In genomic region chr21:35206141-35207125, GRCh38 we compare ENCODE assay signal across 8 cellular contexts.
A peak's percentile ranks its signal among the peaks of the same experiment; 100 is the strongest.
DNase-seq lines count a peak whose midpoint lies in the region; ATAC-seq and TF ChIP-seq lines count a peak whose summit lies in the region.

No MANE protein-coding gene starts in this region.

- TF ChIP-seq CTCF in heart right ventricle (IDR thresholded peaks at IDR 0.05) (no peak), left lung (IDR thresholded peaks at IDR 0.05) (no peak), upper lobe of right lung (IDR thresholded peaks at IDR 0.05) (no peak)

- no peak for DNase-seq in heart right ventricle
- no peak for DNase-seq in cardiac septum (ENCODE audit: low spot score)
- peak; percentile 56 for DNase-seq in SW480 (ENCODE audit: low spot score)
- DNase-seq in left lung, result no peak
- no peak for DNase-seq in upper lobe of right lung
- no peak for DNase-seq in GF-D8 (lab: John Stamatoyannopoulos, UW)

- H3K4me1 ChIP-seq in heart right ventricle (peaks cover 6 to 71% (median 42%) of the 10 kb centered on the region in 9 donors), left lung (peaks cover 15% of the 10 kb centered on the region in 2 donors), upper lobe of right lung (peaks cover 7% of the 10 kb centered on the region)

- WGBS in heart right ventricle, 2 donors, result 54 to 58% methylated on average over 11 of the region's 11 CpGs

- intact Hi-C loops in heart right ventricle (cut with DNase I), result loop anchor here in 2 of 10 donors (5.0 to 10.0 kb wide), 2 partner anchors 312 to 319 kb away; no protein-coding TSS in a partner anchor
- intact Hi-C loops in cardiac septum (cut with DNase I), result loop anchor here (5.0 to 10.0 kb wide), 7 partner anchors 102 to 728 kb away; no protein-coding TSS in a partner anchor
- intact Hi-C loops in left lung (cut with DNase I), result no loop called here
- intact Hi-C loops in upper lobe of right lung (cut with DNase I), result no loop called here

- no peak overlapping the region for H3K4me3 ChIP-seq in heart right ventricle
- no peak overlapping the region for H3K4me3 ChIP-seq in left lung
- H3K4me3 ChIP-seq in upper lobe of right lung, result no peak overlapping the region

- ATAC-seq in heart right ventricle, result peak in 1 of 8 donors; percentile 17
- ATAC-seq in left lung, result peak; percentile 28
- peak; percentile 38 for ATAC-seq in upper lobe of right lung
- no peak for ATAC-seq in HG03175 (IDR thresholded peaks at IDR 0.05; ENCODE audit: unreplicated experiment)
- no peak for ATAC-seq in HG02763 (IDR thresholded peaks at IDR 0.05; ENCODE audit: unreplicated experiment)

- H3K9me3 ChIP-seq in heart right ventricle (peaks cover 0 to 5% (median 0%) of the 10 kb centered on the region in 11 donors), left lung (no peaks in the 10 kb centered on the region), upper lobe of right lung (no peaks in the 10 kb centered on the region)

- no peaks in the 10 kb centered on the region for H3K27me3 ChIP-seq in heart right ventricle
- no peaks in the 10 kb centered on the region for H3K27me3 ChIP-seq in left lung
- no peaks in the 10 kb centered on the region for H3K27me3 ChIP-seq in upper lobe of right lung

- H3K36me3 ChIP-seq in heart right ventricle (no peaks in the 10 kb centered on the region), left lung (no peaks in the 10 kb centered on the region), upper lobe of right lung (no peaks in the 10 kb centered on the region)

- H3K27ac ChIP-seq in heart right ventricle (peak overlapping the region in 9 of 10 donors; percentile 0 to 84 (median 80)), left lung (peak overlapping the region in 1 of 2 donors; percentile 73), upper lobe of right lung (no peak overlapping the region)

Comparison
In these comparisons a context has a peak if more than half of its experiments do, and no peak if none do; other contexts are left out.
1. ATAC-seq: peak in left lung (single experiment) and upper lobe of right lung (single experiment); none in HG03175 (single experiment) and HG02763 (single experiment).